In genomic region chr9:36045610-36046009, GRCh38 we compare ENCODE assay signal across 23 cellular contexts. TPM values are rescaled to one million over a fixed set of nuclear protein-coding genes. Genes with fewer than 3 reads are reported as not detected.
DNase-seq lines count a peak whose midpoint lies in the region; ATAC-seq and TF ChIP-seq lines count a peak whose summit lies in the region.
"Had no signal": no experiment of that assay in that cellular context is flagged by ENCODE, and none has a peak within 500 bp of the region (broad histone marks: within the 10 kb centered on the region; RNA-seq: fewer than 3 reads in every experiment).

No MANE protein-coding gene starts in this region.

- H3K9me3 ChIP-seq in smooth muscle cell (replicated peaks; ENCODE audit: low read depth): peaks cover 5% of the 10 kb centered on the region
- no peaks in the 10 kb centered on the region for H3K9me3 ChIP-seq in CD8-positive, alpha-beta memory T cell (ENCODE audit: low read length)

- H3K4me1 ChIP-seq in smooth muscle cell (ENCODE audit: low read depth): peaks cover 28% of the 10 kb centered on the region
- peaks cover 19% of the 10 kb centered on the region for H3K4me1 ChIP-seq in CD8-positive, alpha-beta memory T cell (ENCODE audit: insufficient read depth, low read length)

- no peaks in the 10 kb centered on the region for H3F3A ChIP-seq in smooth muscle cell (ENCODE audit: low read depth)

- POLR2A ChIA-PET in CD8-positive, alpha-beta memory T cell (lab: Charles Lee): no interaction called here

- no peak overlapping the region for H3K9ac ChIP-seq in smooth muscle cell (ENCODE audit: low read depth)

- WGBS in smooth muscle cell (ENCODE audit: low lambda C conversion rate): 39% methylated on average over 2 of the region's 2 CpGs

- no peaks in the 10 kb centered on the region; the same call in 1 of the 2 replicates for H3K27me3 Mint-ChIP-seq in HFFc6 (ENCODE audit: insufficient read depth)
- no peaks in the 10 kb centered on the region for H3K27me3 Mint-ChIP-seq in CD8-positive, alpha-beta memory T cell

- no peak overlapping the region for H3K27ac Mint-ChIP-seq in HFFc6
- no peak overlapping the region for H3K27ac Mint-ChIP-seq in CD8-positive, alpha-beta memory T cell

- H3K36me3 ChIP-seq in smooth muscle cell (ENCODE audit: low read depth): no peaks in the 10 kb centered on the region
- H3K36me3 ChIP-seq in CD8-positive, alpha-beta memory T cell (ENCODE audit: insufficient read depth, low read length): no peaks in the 10 kb centered on the region
- H3K36me3 ChIP-seq: HAP-1 had no signal

- H3K9me3 Mint-ChIP-seq in HFFc6: no peaks in the 10 kb centered on the region; the same call in 1 of the 2 replicates
- no peaks in the 10 kb centered on the region for H3K9me3 Mint-ChIP-seq in CD8-positive, alpha-beta memory T cell

- H3K4me3 ChIP-seq in smooth muscle cell: no peak overlapping the region
- H3K4me3 ChIP-seq in CD8-positive, alpha-beta memory T cell (ENCODE audit: low read length): no peak overlapping the region
- H3K4me3 ChIP-seq: HAP-1 had no signal

- peaks cover 83% of the 10 kb centered on the region for H3K79me2 ChIP-seq in smooth muscle cell (ENCODE audit: low read depth)

- H3K27ac ChIP-seq in smooth muscle cell (ENCODE audit: low read depth): no peak overlapping the region
- no peak overlapping the region for H3K27ac ChIP-seq in CD8-positive, alpha-beta memory T cell (ENCODE audit: low read depth, low read length)
- H3K27ac ChIP-seq: 22Rv1 had no signal

- H3K36me3 Mint-ChIP-seq in HFFc6 (ENCODE audit: low read depth): peaks cover 43% of the 10 kb centered on the region
- no peaks in the 10 kb centered on the region for H3K36me3 Mint-ChIP-seq in CD8-positive, alpha-beta memory T cell

- no peak for TF ChIP-seq CTCF in HFFc6 (IDR thresholded peaks at IDR 0.05)
- no peak for TF ChIP-seq CTCF in smooth muscle cell (IDR thresholded peaks at IDR 0.05; ENCODE audit: borderline replicate concordance, insufficient read depth, poor library complexity, severe bottlenecking)

- H3K4me2 ChIP-seq in smooth muscle cell: peak overlapping the region; percentile 53

- DNase-seq in DMS 273 (lab: John Stamatoyannopoulos, UW; ENCODE audit: unreplicated experiment) (peak; percentile 57), DMS 273 treated with DMSO at 0.1 percent for 48 hours (lab: John Stamatoyannopoulos, UW) (no peak), HFFc6 (no peak), fibroblast of gingiva (ENCODE audit: low read depth) (peak; percentile 44), smooth muscle cell (lab: John Stamatoyannopoulos, UW; ENCODE audit: unreplicated experiment) (no peak)
- DNase-seq in CD8-positive, alpha-beta memory T cell: no peak
- DNase-seq: DMS53; GOT3; Karpas-422; NCI-H1105; NCI-H146; NCI-H1930; NCI-H2107; NCI-H524; NCI-H748 treated with DMSO at 0.1 percent for 48 hours; NK-92 treated with Interleukin-12 subunit alpha and Interleukin-12 subunit beta, amount 100 ng/mL, for 24 hours; Right ventricle myocardium superior; RPMI8226; SW 1271 had no signal

- peak overlapping the region; percentile 29; the same call in 1 of the 2 replicates for H3K4me3 Mint-ChIP-seq in HFFc6
- no peak overlapping the region for H3K4me3 Mint-ChIP-seq in CD8-positive, alpha-beta memory T cell

- ATAC-seq in HG02623 (IDR thresholded peaks at IDR 0.05; ENCODE audit: unreplicated experiment): no peak

- H3K4me1 Mint-ChIP-seq in HFFc6 (ENCODE audit: low read depth): peaks cover 80% of the 10 kb centered on the region
- H3K4me1 Mint-ChIP-seq in CD8-positive, alpha-beta memory T cell: peaks cover 32 to 40% (median 37%) of the 10 kb centered on the region in 3 donors

- H2AFZ ChIP-seq in smooth muscle cell (ENCODE audit: low read depth): no peak overlapping the region

- CTCF ChIA-PET in CD8-positive, alpha-beta memory T cell (lab: Charles Lee): no interaction called here

- no peaks in the 10 kb centered on the region for H3K27me3 ChIP-seq in smooth muscle cell (ENCODE audit: low read depth)
- no peaks in the 10 kb centered on the region for H3K27me3 ChIP-seq in CD8-positive, alpha-beta memory T cell (ENCODE audit: insufficient read depth, low read length, poor library complexity, severe bottlenecking)

- H4K20me1 ChIP-seq in smooth muscle cell (ENCODE audit: low read depth): peaks cover 72% of the 10 kb centered on the region

RNA-seq across cellular contexts. Expression of gene RECK, which starts 8.9 kb away (rescaled TPM):
- total RNA-seq in HFFc6 (2021; fragmentation: NEBNext Ultra II Directional; extraction: Animal tissue kit (Norgen Biotek cat#: 25700)): 100 to 1,000 TPM; 149 to 182 (median 173) TPM
- 42.9 and 46.5 TPM in 2 replicates for total RNA-seq in smooth muscle cell
- 36.5 and 50.0 TPM in 2 replicates for polyA plus RNA-seq in smooth muscle cell
- total RNA-seq in CD8-positive, alpha-beta memory T cell: 1 to 10 TPM; 3.7 to 4.3 TPM
- 15.0 TPM for polyA plus RNA-seq in CD8-positive, alpha-beta memory T cell
- total RNA-seq: HT-29 had no signal

Comparison
In these comparisons a context has a peak if more than half of its experiments do, and no peak if none do; other contexts are left out.
1. DNase-seq: peak in DMS 273 (single experiment) and fibroblast of gingiva (single experiment); none in DMS 273 treated with DMSO at 0.1 percent for 48 hours (single experiment), HFFc6 (single experiment), smooth muscle cell (single experiment) and CD8-positive, alpha-beta memory T cell (0 of 5).